Comparison of ENCODE assay signal across 8 cellular contexts in genomic region chr7:21946228-21946709, GRCh38. TPM values are rescaled to one million over a fixed set of nuclear protein-coding genes. Genes with fewer than 3 reads are reported as not detected.
DNase-seq lines count a peak whose midpoint lies in the region; ATAC-seq and TF ChIP-seq lines count a peak whose summit lies in the region.

No MANE protein-coding gene starts in this region.

- H3K4me1 ChIP-seq in breast epithelium (no peaks in the 10 kb centered on the region), muscle layer of duodenum (ENCODE audit: control insufficient read depth in 1 of 2, insufficient read depth in 2 of 2, low read length in 2 of 2) (peaks cover 11 to 29% of the 10 kb centered on the region in 2 donors)

- no peaks in the 10 kb centered on the region for H3K27me3 ChIP-seq in HL-60 (ENCODE audit: insufficient read depth, poor library complexity, severe bottlenecking)
- no peaks in the 10 kb centered on the region for H3K27me3 ChIP-seq in breast epithelium
- no peaks in the 10 kb centered on the region for H3K27me3 ChIP-seq in muscle layer of duodenum (ENCODE audit: low read depth, low read length)

- no peak for TF ChIP-seq POLR2A in breast epithelium (IDR thresholded peaks at IDR 0.05)

- H3K4me3 ChIP-seq in AG09309 (ENCODE audit: control insufficient read depth, low read depth, low read length) = peak overlapping the region; percentile 86
- H3K4me3 ChIP-seq in HL-60 (replicated peaks; ENCODE audit: insufficient read depth, low read length) = peak overlapping the region; percentile 75
- H3K4me3 ChIP-seq in breast epithelium = peak overlapping the region; percentile 67 to 82 (median 74)
- H3K4me3 ChIP-seq in muscle layer of duodenum (ENCODE audit: low read depth in 1 of 2, low read length in 2 of 2) = peak overlapping the region; percentile 78 to 89

- DNase-seq in AG09309 (ENCODE audit: low read depth) (no peak), HL-60 (ENCODE audit: low read depth in 1 of 2, low spot score in 1 of 2) (no peak), breast epithelium (ENCODE audit: low spot score in 2 of 2) (peak in 1 of 2 donors; percentile 71), NCI-H1417 (lab: John Stamatoyannopoulos, UW) (no peak), NCI-H2107 (lab: John Stamatoyannopoulos, UW) (no peak)

- no peak for TF ChIP-seq CTCF in AG09309 (IDR thresholded peaks at IDR 0.05; ENCODE audit: control insufficient read depth, insufficient read depth, low read depth, low read length, missing control alignments)
- TF ChIP-seq CTCF in HL-60 (IDR thresholded peaks at IDR 0.05; ENCODE audit: insufficient read depth, low read length) = no peak
- TF ChIP-seq CTCF in breast epithelium (IDR thresholded peaks at IDR 0.05) = no peak

- H3K36me3 ChIP-seq in breast epithelium (no peaks in the 10 kb centered on the region), muscle layer of duodenum (ENCODE audit: control insufficient read depth in 1 of 2, insufficient read depth in 2 of 2, low read length in 2 of 2) (no peaks in the 10 kb centered on the region)

- H3K9me3 ChIP-seq in breast epithelium (no peaks in the 10 kb centered on the region), muscle layer of duodenum (ENCODE audit: control insufficient read depth in 1 of 2, low read length in 2 of 2) (no peaks in the 10 kb centered on the region)

- intact Hi-C loops in breast epithelium (cut with DNase I; ENCODE audit: low total_unique reads) = no loop called here

- no peak for ATAC-seq in HG02610 (IDR thresholded peaks at IDR 0.05; ENCODE audit: unreplicated experiment)
- no peak for ATAC-seq in HG02840 (IDR thresholded peaks at IDR 0.05; ENCODE audit: low FRiP score, unreplicated experiment)

- H3K27ac ChIP-seq in HL-60 (replicated peaks) = peak overlapping the region; percentile 99
- H3K27ac ChIP-seq in breast epithelium = peak overlapping the region; percentile 81 to 91
- H3K27ac ChIP-seq in muscle layer of duodenum (ENCODE audit: low read length) = no peak overlapping the region

RNA-seq across cellular contexts. Expression of gene CDCA7L, which starts 0.6 kb away (rescaled TPM):
- 10 to 100 TPM; 11.2 to 42.1 (median 20.3) TPM for total RNA-seq in breast epithelium
